Comparison of ENCODE assay signal across 24 cellular contexts in the genomic region with DNA sequence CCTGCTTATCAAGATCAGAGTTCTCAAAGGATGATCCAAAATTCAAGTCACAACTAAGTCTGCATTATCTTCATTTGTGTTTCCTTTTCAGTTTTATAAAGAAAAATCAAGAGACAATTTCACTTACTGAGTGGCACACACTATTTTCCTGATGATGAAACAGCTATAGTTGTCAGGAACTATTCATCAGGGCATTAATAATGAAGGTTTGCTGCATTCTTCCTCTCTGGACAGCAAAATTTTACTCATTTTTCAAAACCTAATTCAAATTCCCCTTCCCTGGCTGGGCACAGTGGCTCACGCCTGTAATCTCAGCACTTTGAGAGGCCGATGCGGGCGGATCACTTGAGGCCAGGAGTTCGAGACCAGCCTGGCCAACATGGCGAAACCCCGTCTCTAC. TPM values are rescaled to one million over a fixed set of nuclear protein-coding genes. Genes with fewer than 3 reads are reported as not detected.
DNase-seq lines count a peak whose midpoint lies in the region; ATAC-seq, FAIRE-seq and TF ChIP-seq lines count a peak whose summit lies in the region.
"Had no signal": no experiment of that assay in that cellular context is flagged by ENCODE, and none has a peak within 500 bp of the region (broad histone marks: within the 10 kb centered on the region; RNA-seq: fewer than 3 reads in every experiment).

No MANE protein-coding gene starts in this region.

- H3K9ac ChIP-seq in astrocyte (ENCODE audit: low read length) (no peak overlapping the region), kidney (ENCODE audit: low read length in 2 of 2) (no peak overlapping the region)
- H3K9ac ChIP-seq: BLaER1, GM23248 had no signal

- H3K27ac Mint-ChIP-seq in T-helper 17 cell (no peak overlapping the region), astrocyte (ENCODE audit: unreplicated experiment) (no peak overlapping the region), mesothelial cell of epicardium (no peak overlapping the region)
- H3K27ac Mint-ChIP-seq: B cell had no signal

- peaks cover 16% of the 10 kb centered on the region for H4K20me1 ChIP-seq in astrocyte (ENCODE audit: insufficient read depth, low read length)

- ATAC-seq in Panc1 (no peak), T-helper 17 cell (no peak), mucosa of descending colon (no peak)
- ATAC-seq: CD8-positive, alpha-beta T cell; GM12878 had no signal

- H3K4me1 Mint-ChIP-seq in T-helper 17 cell: peaks cover 6% of the 10 kb centered on the region
- peaks cover 8% of the 10 kb centered on the region for H3K4me1 Mint-ChIP-seq in astrocyte (ENCODE audit: low read depth, unreplicated experiment)
- H3K4me1 Mint-ChIP-seq in mesothelial cell of epicardium: peaks cover 7% of the 10 kb centered on the region
- H3K4me1 Mint-ChIP-seq: B cell had no signal

- H3K27ac ChIP-seq in Panc1 (ENCODE audit: low read length) (peak overlapping the region; percentile 49; the same call in 1 of the 2 replicates), astrocyte (ENCODE audit: low read depth, low read length) (no peak overlapping the region), kidney (ENCODE audit: low read depth in 2 of 2, low read length in 2 of 2) (no peak overlapping the region)
- H3K27ac ChIP-seq: BLaER1, C4-2B, GM23248 had no signal

- H3K27me3 ChIP-seq in Panc1 (ENCODE audit: control insufficient read depth, insufficient read depth, low read length): no peaks in the 10 kb centered on the region
- no peaks in the 10 kb centered on the region for H3K27me3 ChIP-seq in astrocyte (ENCODE audit: insufficient read depth, low read length)

- CTCF ChIA-PET in Panc1 (lab: Charles Lee): no interaction called here

- TF ChIP-seq CTCF in Panc1 (IDR thresholded peaks at IDR 0.05): no peak
- TF ChIP-seq CTCF in astrocyte (IDR thresholded peaks at IDR 0.05; ENCODE audit: insufficient read depth, low read depth, low read length): no peak
- TF ChIP-seq CTCF in mesothelial cell of epicardium (IDR thresholded peaks at IDR 0.05; ENCODE audit: unreplicated experiment): no peak
- no peak for TF ChIP-seq CTCF in kidney (IDR thresholded peaks at IDR 0.05; ENCODE audit: borderline replicate concordance, extremely low read depth, insufficient read depth)
- no peak for TF ChIP-seq CTCF in mucosa of descending colon (IDR thresholded peaks at IDR 0.05)

- H3K4me2 ChIP-seq in astrocyte (ENCODE audit: low read length): no peak overlapping the region
- H3K4me2 ChIP-seq: BLaER1 had no signal

- H2AFZ ChIP-seq in astrocyte (ENCODE audit: low read depth, low read length): no peak overlapping the region
- H2AFZ ChIP-seq: GM23248 had no signal

- FAIRE-seq in astrocyte (lab: Jason Lieb, UNC) (peak; percentile 9), HTR-8/SVneo (lab: Jason Lieb, UNC) (no peak), kidney (lab: Jason Lieb, UNC) (no peak)
- FAIRE-seq: GM12878, GM19239, H1 had no signal

- H3K4me3 Mint-ChIP-seq in T-helper 17 cell: peak overlapping the region; percentile 19
- no peak overlapping the region for H3K4me3 Mint-ChIP-seq in astrocyte (ENCODE audit: unreplicated experiment)
- H3K4me3 Mint-ChIP-seq in mesothelial cell of epicardium: no peak overlapping the region
- H3K4me3 Mint-ChIP-seq: B cell; CD4-positive, CD25-positive, alpha-beta regulatory T cell; CD8-positive, alpha-beta T cell had no signal

- peak; percentile 50 for DNase-seq in EH (ENCODE audit: low read depth)
- no peak for DNase-seq in Panc1 (ENCODE audit: low read depth, low spot score)
- no peak for DNase-seq in T-helper 17 cell
- no peak for DNase-seq in astrocyte (ENCODE audit: low read depth)
- no peak for DNase-seq in HTR-8/SVneo (ENCODE audit: insufficient read length, low spot score)
- no peak for DNase-seq in mesothelial cell of epicardium (ENCODE audit: low spot score in 2 of 2, unreplicated experiment in 2 of 2)
- DNase-seq in kidney: no peak
- no peak for DNase-seq in mucosa of descending colon
- DNase-seq: Caco-2; CD4-positive, CD25-positive, alpha-beta regulatory T cell; CD8-positive, alpha-beta T cell; DMS153; DND-41; EL; GDM1; GM23248; H7; HCEC 1CT had no signal

- intact Hi-C loops in Panc1 (cut with micrococcal nuclease; ENCODE audit: unreplicated experiment) (no loop called here), kidney (cut with DNase I) (no loop called here), mucosa of descending colon (cut with DNase I, micrococcal nuclease) (no loop called here)

- BruUV-seq in Panc1 (replicated peaks; lab: Mats Ljungman, UMichigan): no TSS peak

- no peaks in the 10 kb centered on the region for H3K9me3 ChIP-seq in Panc1 (ENCODE audit: control insufficient read depth, insufficient read depth, low read depth, low read length)
- no peaks in the 10 kb centered on the region for H3K9me3 ChIP-seq in T-helper 17 cell (ENCODE audit: control insufficient read depth, low read length, poor library complexity, severe bottlenecking)
- no peaks in the 10 kb centered on the region for H3K9me3 ChIP-seq in astrocyte (ENCODE audit: insufficient read depth, low read depth, low read length)
- no peaks in the 10 kb centered on the region for H3K9me3 ChIP-seq in kidney (ENCODE audit: control insufficient read depth in 1 of 2, low read length in 2 of 2)
- H3K9me3 ChIP-seq in mucosa of descending colon: no peaks in the 10 kb centered on the region
- H3K9me3 ChIP-seq: BLaER1, Caco-2 had no signal

- H3K36me3 ChIP-seq in Panc1 (ENCODE audit: control insufficient read depth, insufficient read depth, low read length): no peaks in the 10 kb centered on the region
- H3K36me3 ChIP-seq in astrocyte (ENCODE audit: insufficient read depth, low read length): no peaks in the 10 kb centered on the region
- no peaks in the 10 kb centered on the region for H3K36me3 ChIP-seq in kidney (ENCODE audit: control insufficient read depth in 1 of 2, insufficient read depth in 2 of 2, low read length in 2 of 2)
- H3K36me3 ChIP-seq in mucosa of descending colon (ENCODE audit: low read depth): no peaks in the 10 kb centered on the region
- H3K36me3 ChIP-seq: BLaER1 had no signal

- H3K27me3 Mint-ChIP-seq in T-helper 17 cell (no peaks in the 10 kb centered on the region), astrocyte (ENCODE audit: low read depth, unreplicated experiment) (no peaks in the 10 kb centered on the region), mesothelial cell of epicardium (ENCODE audit: low read depth) (no peaks in the 10 kb centered on the region)
- H3K27me3 Mint-ChIP-seq: B cell; CD4-positive, CD25-positive, alpha-beta regulatory T cell had no signal

- H3K9me3 Mint-ChIP-seq in astrocyte (ENCODE audit: unreplicated experiment) (no peaks in the 10 kb centered on the region), mesothelial cell of epicardium (peaks cover 9% of the 10 kb centered on the region)
- H3K9me3 Mint-ChIP-seq: CD8-positive, alpha-beta T cell had no signal

- no peaks in the 10 kb centered on the region for H3K36me3 Mint-ChIP-seq in T-helper 17 cell (ENCODE audit: low read depth)
- H3K36me3 Mint-ChIP-seq in astrocyte (ENCODE audit: low read depth, unreplicated experiment): no peaks in the 10 kb centered on the region
- peaks cover 7% of the 10 kb centered on the region for H3K36me3 Mint-ChIP-seq in mesothelial cell of epicardium
- H3K36me3 Mint-ChIP-seq: CD4-positive, CD25-positive, alpha-beta regulatory T cell had no signal

- POLR2A ChIA-PET in Panc1 (lab: Charles Lee): no interaction called here

- H3K79me2 ChIP-seq in astrocyte (ENCODE audit: insufficient read depth, low read length): peaks cover 47% of the 10 kb centered on the region

- H3K4me1 ChIP-seq in Panc1 (ENCODE audit: control insufficient read depth, insufficient read depth, low read length): peaks cover 45% of the 10 kb centered on the region
- no peaks in the 10 kb centered on the region for H3K4me1 ChIP-seq in astrocyte (ENCODE audit: insufficient read depth, low read length)
- H3K4me1 ChIP-seq in kidney (ENCODE audit: control insufficient read depth in 1 of 2, insufficient read depth in 1 of 2, low read depth in 1 of 2, low read length in 2 of 2): no peaks in the 10 kb centered on the region
- no peaks in the 10 kb centered on the region for H3K4me1 ChIP-seq in mucosa of descending colon (ENCODE audit: low read depth)
- H3K4me1 ChIP-seq: Caco-2 had no signal

- no peak overlapping the region for H3K4me3 ChIP-seq in Panc1 (ENCODE audit: low read depth in 2 of 2, low read length in 2 of 2)
- H3K4me3 ChIP-seq in astrocyte (ENCODE audit: insufficient read depth, low read depth, low read length): no peak overlapping the region
- H3K4me3 ChIP-seq in kidney (ENCODE audit: low read length in 2 of 2): no peak overlapping the region
- H3K4me3 ChIP-seq in mucosa of descending colon: no peak overlapping the region
- H3K4me3 ChIP-seq: BLaER1, GM12878, GM23248 had no signal

- in situ Hi-C loops in Panc1 (cut with HindIII; ENCODE audit: low pct_unique_long_range_greater_than_20kb, low sequenced_read_pairs): no loop called here

RNA-seq across cellular contexts. Expression of gene MOSPD1, which starts 7.8 kb away (rescaled TPM):
- 165 TPM for total RNA-seq in Panc1 (2021; ENCODE audit: unreplicated experiment)
- polyA plus RNA-seq in Panc1 (2012; ENCODE audit: insufficient read length): 50.7 TPM
- total RNA-seq in T-helper 17 cell: 1 to 10 TPM; 4.6 to 6.7 TPM
- total RNA-seq in astrocyte: 47.9 and 60.4 TPM in 2 replicates
- 13.2 to 14.0 TPM (median 13.9 TPM) in 3 replicates for total RNA-seq in mesothelial cell of epicardium
- 12.2 TPM for total RNA-seq in kidney
- 7.9 TPM for polyA plus RNA-seq in kidney (ENCODE audit: insufficient read depth, low read depth, low replicate concordance)
- total RNA-seq in mucosa of descending colon: 1 to 10 TPM; 8.5 to 9.8 (median 8.8) TPM
